In the genomic region with DNA sequence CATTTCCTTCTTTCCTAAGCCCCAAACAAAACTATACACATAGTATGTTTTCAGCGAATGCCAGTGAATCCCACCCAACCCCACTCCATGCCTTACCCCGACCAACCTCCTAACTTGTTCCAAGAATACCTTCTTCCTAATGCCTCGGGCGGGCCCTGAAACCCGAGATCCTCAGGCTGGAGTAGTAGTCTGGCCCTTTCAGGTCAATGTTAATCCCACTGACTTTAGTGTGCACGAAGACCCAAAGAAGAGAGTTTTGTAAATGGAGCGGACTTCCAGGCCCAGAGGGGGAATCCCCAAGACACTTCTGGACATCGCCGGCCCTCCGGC, we compare ENCODE assay signal across 8 cellular contexts. TPM values are rescaled to one million over a fixed set of nuclear protein-coding genes. Genes with fewer than 3 reads are reported as not detected.
A peak's percentile ranks its signal among the peaks of the same experiment; 100 is the strongest.
DNase-seq lines count a peak whose midpoint lies in the region; ATAC-seq and TF ChIP-seq lines count a peak whose summit lies in the region.

No MANE protein-coding gene starts in this region.

- POLR2A ChIA-PET in Panc1 (lab: Charles Lee) = no interaction called here

- intact Hi-C loops in Panc1 (cut with micrococcal nuclease; ENCODE audit: unreplicated experiment) = no loop called here
- intact Hi-C loops in sciatic nerve (cut with DNase I) = loop anchor here (5.0 kb wide), 1 partner anchor 149 kb away; a partner anchor contains a TSS

- H3K4me1 ChIP-seq in Panc1 (ENCODE audit: control insufficient read depth, insufficient read depth, low read length) = peaks cover 15% of the 10 kb centered on the region

- no peaks in the 10 kb centered on the region for H3K27me3 ChIP-seq in Panc1 (ENCODE audit: control insufficient read depth, insufficient read depth, low read length)

- H3K27ac ChIP-seq in Panc1 (ENCODE audit: low read length) = peak overlapping the region; percentile 86

- CTCF ChIA-PET in Panc1 (lab: Charles Lee) = no interaction called here

- peak; percentile 5; the same call in 1 of the 2 replicates for ATAC-seq in Panc1
- peak; percentile 14 for ATAC-seq in sciatic nerve

- H3K4me3 ChIP-seq in GM12865 (ENCODE audit: low read depth, low read length) (peak overlapping the region; percentile 93), Panc1 (ENCODE audit: low read depth in 2 of 2, low read length in 2 of 2) (peak overlapping the region; percentile 90 to 100), foreskin fibroblast (ENCODE audit: low read depth in 1 of 2, low read length in 2 of 2) (peak overlapping the region; percentile 93 to 100)

- DNase-seq in GM12865 (ENCODE audit: low read depth) = no peak
- no peak for DNase-seq in Panc1 (ENCODE audit: low read depth, low spot score)
- no peak for DNase-seq in foreskin fibroblast
- DNase-seq in sciatic nerve (ENCODE audit: low spot score) = no peak
- DNase-seq in ureter (ENCODE audit: low spot score) = no peak
- no peak for DNase-seq in NK-92 treated with Interleukin-12 subunit alpha and Interleukin-12 subunit beta, amount 100 ng/mL, for 24 hours (lab: John Stamatoyannopoulos, UW)
- DNase-seq in OCI-M1 (lab: John Stamatoyannopoulos, UW) = no peak
- DNase-seq in central memory CD4-positive, alpha-beta T cell = no peak

- H3K9me3 ChIP-seq in Panc1 (ENCODE audit: control insufficient read depth, insufficient read depth, low read depth, low read length) = no peaks in the 10 kb centered on the region

- in situ Hi-C loops in Panc1 (cut with HindIII; ENCODE audit: low pct_unique_long_range_greater_than_20kb, low sequenced_read_pairs) = no loop called here

- peaks cover 23% of the 10 kb centered on the region for H3K36me3 ChIP-seq in Panc1 (ENCODE audit: control insufficient read depth, insufficient read depth, low read length)

- no peak for TF ChIP-seq CTCF in GM12865 (IDR thresholded peaks at IDR 0.05; ENCODE audit: insufficient read depth, low read depth, low read length, missing control alignments)
- TF ChIP-seq CTCF in Panc1 (IDR thresholded peaks at IDR 0.05) = no peak
- no peak for TF ChIP-seq CTCF in foreskin fibroblast (IDR thresholded peaks at IDR 0.05; ENCODE audit: low read depth, low read length)

- no TSS peak for BruUV-seq in Panc1 (replicated peaks; lab: Mats Ljungman, UMichigan)

RNA-seq across cellular contexts. Expression of a gene that starts 0.4 kb away (rescaled TPM):
- total RNA-seq in Panc1 (2021; ENCODE audit: unreplicated experiment) (81.8 TPM), sciatic nerve (66.7 TPM), ureter (84.6 TPM)
- polyA plus RNA-seq in Panc1 (2012; ENCODE audit: insufficient read length) = 154 TPM

RNA-seq across cellular contexts. Expression of a gene that starts 0.6 kb away (rescaled TPM):
- total RNA-seq in Panc1 (2021; ENCODE audit: unreplicated experiment) (65.1 TPM), sciatic nerve (30.3 TPM), ureter (60.4 TPM)
- polyA plus RNA-seq in Panc1 (2012; ENCODE audit: insufficient read length) = 33.6 TPM

RNA-seq across cellular contexts. Expression of a gene that starts 6.2 kb away (rescaled TPM):
- total RNA-seq in Panc1 (2021; ENCODE audit: unreplicated experiment) (2.9 TPM), sciatic nerve (1.2 TPM), ureter (0.57 TPM)
- polyA plus RNA-seq in Panc1 (2012; ENCODE audit: insufficient read length) = 2.8 TPM

RNA-seq across cellular contexts. Expression of a gene that starts 39.0 kb away (rescaled TPM):
- total RNA-seq in Panc1 (2021; ENCODE audit: unreplicated experiment) = 42.7 TPM
- polyA plus RNA-seq in Panc1 (2012; ENCODE audit: insufficient read length) = 37.8 TPM
- total RNA-seq in sciatic nerve = 36.9 TPM
- 36.5 TPM for total RNA-seq in ureter

RNA-seq across cellular contexts. Expression of a gene that starts 59.5 kb away (rescaled TPM):
- 86.4 TPM for total RNA-seq in Panc1 (2021; ENCODE audit: unreplicated experiment)
- 68.9 TPM for polyA plus RNA-seq in Panc1 (2012; ENCODE audit: insufficient read length)
- total RNA-seq in sciatic nerve = 33.5 TPM
- total RNA-seq in ureter = 47.9 TPM
